Comparison of ENCODE assay signal across 20 cellular contexts in genomic region chr2:215697496-215697895, GRCh38.
"Had no signal": no experiment of that assay in that cellular context is flagged by ENCODE, and none has a peak within 500 bp of the region (broad histone marks: within the 10 kb centered on the region; RNA-seq: fewer than 3 reads in every experiment).

No MANE protein-coding gene starts in this region.

- H3K4me3 ChIP-seq: body of pancreas, hepatocyte, testis, transverse colon had no signal

- H3K9me3 ChIP-seq: body of pancreas, testis, transverse colon had no signal

- H3K36me3 ChIP-seq: transverse colon had no signal

- ATAC-seq: activated CD8-positive, alpha-beta T cell treated with anti-CD3 and anti-CD28 coated beads for 36 hours; activated naive CD8-positive, alpha-beta T cell treated with anti-CD3 and anti-CD28 coated beads, Interleukin-2, amount 50 U/mL, for 24 hours; activated T-cell treated with anti-CD3 and anti-CD28 coated beads, Interleukin-2, amount 50 U/mL, for 4 hours; activated T-helper 17 cell treated with anti-CD3 and anti-CD28 coated beads, Interleukin-2, amount 50 U/mL, for 72 hours; body of pancreas; left ventricle myocardium superior; naive thymus-derived CD8-positive, alpha-beta T cell; right cardiac atrium; stimulated activated naive CD8-positive, alpha-beta T cell treated with anti-CD3 and anti-CD28 coated beads, Interleukin-15, Interleukin-2, amounts not matched to agents 100 U/mL and 50 U/mL, for 24 hours; T-cell had no signal

- DNase-seq: activated B cell treated with CpG ODN at 0.5 μM for 24 hours; activated CD4-positive, alpha-beta T cell treated with anti-CD3 and anti-CD28 coated beads, Interleukin-2, amount 50 U/mL, for 1 hour; activated CD8-positive, alpha-beta T cell treated with anti-CD3 and anti-CD28 coated beads for 36 hours; activated naive CD8-positive, alpha-beta T cell treated with anti-CD3 and anti-CD28 coated beads, Interleukin-2, amount 50 U/mL, for 24 hours; activated T-cell treated with anti-CD3 and anti-CD28 coated beads, Interleukin-2, amount 50 U/mL, for 4 hours; cortex of kidney; foreskin melanocyte; left cardiac atrium; left ventricle myocardium superior; naive thymus-derived CD8-positive, alpha-beta T cell; nucleus accumbens; right cardiac atrium; stimulated activated CD4-positive, alpha-beta T cell treated with anti-CD3 and anti-CD28 coated beads, Interleukin-4, amount 100 ng/mL, for 1 hour; stimulated activated naive CD8-positive, alpha-beta T cell treated with anti-CD3 and anti-CD28 coated beads, Interleukin-15, Interleukin-2, amounts not matched to agents 100 U/mL and 50 U/mL, for 24 hours; T-cell; testis; transverse colon had no signal

- H2AFZ ChIP-seq: hepatocyte had no signal

- H3K79me2 ChIP-seq: hepatocyte had no signal

- H3K4me2 ChIP-seq: hepatocyte had no signal

- H3K4me1 ChIP-seq: body of pancreas had no signal

- H3K27ac ChIP-seq: body of pancreas, hepatocyte, testis, transverse colon had no signal

- H3K27me3 ChIP-seq: body of pancreas, hepatocyte, testis, transverse colon had no signal
